Comparison of ENCODE assay signal across 31 cellular contexts in genomic region chr3:181704421-181705066, GRCh38. TPM values are rescaled to one million over a fixed set of nuclear protein-coding genes. Genes with fewer than 3 reads are reported as not detected.
DNase-seq lines count a peak whose midpoint lies in the region; ATAC-seq and TF ChIP-seq lines count a peak whose summit lies in the region.
"Had no signal": no experiment of that assay in that cellular context is flagged by ENCODE, and none has a peak within 500 bp of the region (broad histone marks: within the 10 kb centered on the region; RNA-seq: fewer than 3 reads in every experiment).

No MANE protein-coding gene starts in this region.

- POLR2A ChIA-PET in IMR-90 (lab: Charles Lee; ENCODE audit: unreplicated experiment) = no interaction called here

- ATAC-seq in IMR-90 (ENCODE audit: low read depth) (no peak), naive B cell (ENCODE audit: low read depth in 2 of 2) (no peak), HG03439 (IDR thresholded peaks at IDR 0.05; ENCODE audit: unreplicated experiment) (no peak)
- ATAC-seq in activated CD4-positive, CD25-positive, alpha-beta regulatory T cell treated with anti-CD3 and anti-CD28 coated beads, Interleukin-2, amount 50 U/mL, for 24 hours = no peak

- no peaks in the 10 kb centered on the region for H3K79me1 ChIP-seq in IMR-90 (ENCODE audit: low read depth in 1 of 2, low read length in 2 of 2)

- peak overlapping the region; percentile 51 for H2AFZ ChIP-seq in IMR-90 (replicated peaks; ENCODE audit: low read length, poor library complexity)

- no peak overlapping the region for H2AK5ac ChIP-seq in IMR-90 (ENCODE audit: low read depth, low read length)

- H3K4me1 ChIP-seq in IMR-90 (ENCODE audit: control insufficient read depth, insufficient read depth, low read length) (no peaks in the 10 kb centered on the region), ovary (ENCODE audit: insufficient read depth) (no peaks in the 10 kb centered on the region)

- no peak overlapping the region for H3K23ac ChIP-seq in IMR-90 (ENCODE audit: low read depth, low read length)

- H2BK5ac ChIP-seq in IMR-90 (ENCODE audit: low read depth, low read length, poor library complexity, severe bottlenecking) = no peak overlapping the region

- H3K56ac ChIP-seq in IMR-90 (ENCODE audit: extremely low read depth, insufficient read depth, low read length) = no peak overlapping the region

- TF ChIP-seq CTCF in IMR-90 (conservative IDR thresholded peaks at IDR 0.05; ENCODE audit: low read depth, low read length) (no peak), ovary (IDR thresholded peaks at IDR 0.05) (no peak)

- H3K4me1 Mint-ChIP-seq in dendritic cell treated with granulocyte-macrophage colony-stimulating factor and Interleukin-4, amounts not matched to agents 40 ng/mL and 50 ng/mL, for 4 days (ENCODE audit: low read depth) = peaks cover 34% of the 10 kb centered on the region
- peaks cover 19 to 30% (median 30%) of the 10 kb centered on the region in 3 donors for H3K4me1 Mint-ChIP-seq in naive B cell

- peaks cover 28% of the 10 kb centered on the region for H3K27me3 ChIP-seq in IMR-90 (ENCODE audit: control insufficient read depth, insufficient read depth, low read length)
- H3K27me3 ChIP-seq in ovary = peaks cover 4% of the 10 kb centered on the region

- no peak overlapping the region for H3K14ac ChIP-seq in IMR-90 (replicated peaks; ENCODE audit: low read depth, low read length)

- no peak for TF ChIP-seq EP300 in ovary (IDR thresholded peaks at IDR 0.05)

- no peak overlapping the region for H3K27ac Mint-ChIP-seq in dendritic cell treated with granulocyte-macrophage colony-stimulating factor and Interleukin-4, amounts not matched to agents 40 ng/mL and 50 ng/mL, for 4 days
- H3K27ac Mint-ChIP-seq in naive B cell = peak overlapping the region in 2 of 6 donors; percentile 49 to 78

- H3K27ac ChIP-seq in IMR-90 (ENCODE audit: insufficient read depth, low read length) (no peak overlapping the region), ovary (no peak overlapping the region)
- H3K27ac ChIP-seq: spleen, tibial artery had no signal

- H4K91ac ChIP-seq in IMR-90 (ENCODE audit: insufficient read depth, low read depth, low read length) = no peak overlapping the region

- TF ChIP-seq POLR2A in IMR-90 (IDR thresholded peaks at IDR 0.05; ENCODE audit: low read depth, low read length) (no peak), ovary (IDR thresholded peaks at IDR 0.05) (no peak)

- no peak overlapping the region for H3K18ac ChIP-seq in IMR-90 (ENCODE audit: low read depth, low read length)

- no peak overlapping the region for H2BK120ac ChIP-seq in IMR-90 (ENCODE audit: low read depth, low read length)

- H2BK20ac ChIP-seq in IMR-90 (ENCODE audit: low read depth, low read length) = no peak overlapping the region

- dilution Hi-C loops in IMR-90 (cut with HindIII; ENCODE audit: low sequenced_read_pairs, unreplicated experiment) = no loop called here

- no peak overlapping the region for H3K4ac ChIP-seq in IMR-90 (ENCODE audit: low read depth, low read length)

- H3K36me3 Mint-ChIP-seq in dendritic cell treated with granulocyte-macrophage colony-stimulating factor and Interleukin-4, amounts not matched to agents 40 ng/mL and 50 ng/mL, for 4 days (ENCODE audit: low read depth) = no peaks in the 10 kb centered on the region
- H3K36me3 Mint-ChIP-seq in naive B cell = peaks cover 0 to 12% of the 10 kb centered on the region in 2 donors
- H3K36me3 Mint-ChIP-seq: CD4-positive, CD25-positive, alpha-beta regulatory T cell had no signal

- CTCF ChIA-PET in IMR-90 (lab: Yijun Ruan, JAX) = no interaction called here

- H4K8ac ChIP-seq in IMR-90 (ENCODE audit: low read depth in 2 of 2, low read length in 2 of 2) = no peak overlapping the region

- H4K5ac ChIP-seq in IMR-90 (ENCODE audit: low read depth, low read length) = no peak overlapping the region

- no peaks in the 10 kb centered on the region for H3K36me3 ChIP-seq in IMR-90 (ENCODE audit: control insufficient read depth, insufficient read depth, low read length)
- no peaks in the 10 kb centered on the region for H3K36me3 ChIP-seq in ovary
- H3K36me3 ChIP-seq: HAP-1, spleen, tibial artery had no signal

- in situ Hi-C loops in IMR-90 (cut with MboI; ENCODE audit: low sequenced_read_pairs) = loop anchor here (5.0 kb wide), 1 partner anchor 983 kb away; no protein-coding TSS in a partner anchor

- DNase-seq in ELF-1 (ENCODE audit: low read depth, low spot score) = peak; percentile 22
- no peak for DNase-seq in IMR-90
- no peak for DNase-seq in naive B cell
- no peak for DNase-seq in ovary
- no peak for DNase-seq in cardiac septum (ENCODE audit: low spot score)
- DNase-seq: activated CD4-positive, alpha-beta T cell treated with anti-CD3 and anti-CD28 coated beads, Interleukin-2, amount 50 U/mL, for 4 hours; activated CD8-positive, alpha-beta memory T cell treated with anti-CD3 and anti-CD28 coated beads, Interleukin-2, amount 50 U/mL, for 48 hours; activated gamma-delta T cell; amniotic stem cell; CD4-positive, CD25-positive, alpha-beta regulatory T cell; central memory CD4-positive, alpha-beta T cell; DMS 273 treated with DMSO at 0.1 percent for 48 hours; foreskin melanocyte; islet precursor cell; Kasumi-1; NCI-H1048; NCI-H1930; NCI-H345; NCI-H774; SHP77 treated with DMSO at 0.1 percent for 48 hours; spleen; stimulated activated CD4-positive, alpha-beta T cell treated with anti-CD3 and anti-CD28 coated beads, Interleukin-4, amount 100 ng/mL, for 24 hours; stimulated activated naive CD4-positive, alpha-beta T cell treated with Interleukin-2 at 50 U/mL for 16 hours; tibial artery had no signal

- peak overlapping the region; percentile 46 for H3K4me3 Mint-ChIP-seq in dendritic cell treated with granulocyte-macrophage colony-stimulating factor and Interleukin-4, amounts not matched to agents 40 ng/mL and 50 ng/mL, for 4 days
- peak overlapping the region in 7 of 8 donors; percentile 0 to 72 (median 22) for H3K4me3 Mint-ChIP-seq in naive B cell

- peaks cover 9% of the 10 kb centered on the region for H3K9me3 Mint-ChIP-seq in dendritic cell treated with granulocyte-macrophage colony-stimulating factor and Interleukin-4, amounts not matched to agents 40 ng/mL and 50 ng/mL, for 4 days
- H3K9me3 Mint-ChIP-seq in naive B cell = peaks cover 0 to 31% (median 17%) of the 10 kb centered on the region in 7 donors

- H3K27me3 Mint-ChIP-seq in dendritic cell treated with granulocyte-macrophage colony-stimulating factor and Interleukin-4, amounts not matched to agents 40 ng/mL and 50 ng/mL, for 4 days = peaks cover 76% of the 10 kb centered on the region
- H3K27me3 Mint-ChIP-seq in naive B cell = peaks cover 68 to 73% (median 69%) of the 10 kb centered on the region in 3 donors

- no peak overlapping the region for H3K4me3 ChIP-seq in IMR-90 (ENCODE audit: insufficient read depth, low read depth, low read length)
- no peak overlapping the region for H3K4me3 ChIP-seq in ovary
- H3K4me3 ChIP-seq: HAP-1, tibial artery had no signal

- intact Hi-C loops in IMR-90 (cut with micrococcal nuclease) = loop anchor here (5.0 kb wide), 1 partner anchor 1012 kb away; no protein-coding TSS in a partner anchor
- intact Hi-C loops in dendritic cell treated with granulocyte-macrophage colony-stimulating factor and Interleukin-4, amounts not matched to agents 40 ng/mL and 50 ng/mL, for 4 days (cut with micrococcal nuclease) = no loop called here
- intact Hi-C loops in ovary (cut with DNase I) = loop anchor here in 1 of 4 donors (10.0 kb wide), 1 partner anchor 980 kb away; no protein-coding TSS in a partner anchor
- intact Hi-C loops in cardiac septum (cut with DNase I) = loop anchor here (10.0 kb wide), 1 partner anchor 490 kb away; no protein-coding TSS in a partner anchor

- H3K9me1 ChIP-seq in IMR-90 (ENCODE audit: insufficient read depth, low read length) = no peaks in the 10 kb centered on the region

- H3K4me2 ChIP-seq in IMR-90 (ENCODE audit: low read depth, low read length) = no peak overlapping the region

- WGBS in IMR-90 (ENCODE audit: extremely low coverage in 2 of 2, insufficient read length in 1 of 2), 2 experiments = 6% methylated on average over 3 of the region's 12 CpGs; no CpG with 5 or more reads in 1 of the 2 experiments
- 9 to 11% (median 11%) methylated on average over 12 of the region's 12 CpGs for WGBS in ovary, 3 donors

- BruUV-seq in IMR-90 (replicated peaks; lab: Mats Ljungman, UMichigan) = no TSS peak

- H4K20me1 ChIP-seq in IMR-90 (ENCODE audit: insufficient read depth, low read length) = no peaks in the 10 kb centered on the region

- H2BK15ac ChIP-seq in IMR-90 (ENCODE audit: low read depth, low read length) = no peak overlapping the region

- TF ChIP-seq RAD21 in IMR-90 (IDR thresholded peaks at IDR 0.05; ENCODE audit: low read length) = no peak

- H3K9me3 ChIP-seq in IMR-90 (ENCODE audit: control insufficient read depth, insufficient read depth, low read length) (no peaks in the 10 kb centered on the region), ovary (no peaks in the 10 kb centered on the region)
- H3K9me3 ChIP-seq: HAP-1, spleen, tibial artery had no signal

- no peak overlapping the region for H3K9ac ChIP-seq in IMR-90 (ENCODE audit: low read depth, low read length)

- no peak overlapping the region for H2AK9ac ChIP-seq in IMR-90 (replicated peaks; ENCODE audit: low read depth, low read length, poor library complexity)

TF ChIP-seq in IMR-90, 13 proteins besides CTCF, POLR2A, EP300 and RAD21 (continues in another document):
- TF ChIP-seq MAFK (IDR thresholded peaks at IDR 0.05; ENCODE audit: low read depth, low read length) = no peak
- no peak for TF ChIP-seq FOS (IDR thresholded peaks at IDR 0.05; ENCODE audit: low read depth, low read length)
- TF ChIP-seq MAZ (IDR thresholded peaks at IDR 0.05; ENCODE audit: borderline replicate concordance, low read depth, low read length) = no peak
- no peak for TF ChIP-seq CHD1 (IDR thresholded peaks at IDR 0.05; ENCODE audit: low read depth, low read length)
- TF ChIP-seq MXI1 (IDR thresholded peaks at IDR 0.05; ENCODE audit: borderline replicate concordance, low read depth, low read length) = no peak
- TF ChIP-seq BHLHE40 (IDR thresholded peaks at IDR 0.05; ENCODE audit: low read depth, low read length) = no peak
- TF ChIP-seq CEBPB (IDR thresholded peaks at IDR 0.05; ENCODE audit: low read depth, low read length) = no peak

RNA-seq across cellular contexts. Expression of gene SOX2, which starts 7.2 kb away (rescaled TPM):
- total RNA-seq in IMR-90 (2012; rRNA removed) (not detected in 2 replicates), ovary (under 1 TPM in 5 of 7 donors, not detected in 2; 0.23 to 0.69 (median 0.45) TPM), cardiac septum (not detected)
- polyA plus RNA-seq in IMR-90 (2012; rRNA removed) (not detected in 2 replicates), naive B cell (ENCODE audit: low read depth in 6 of 6) (not detected), ovary (under 1 TPM; 0.24 to 0.33 TPM)
- not detected in 2 replicates for polyA plus RNA-seq in IMR-90 (2012; cell fraction: cytosol; rRNA removed)
- polyA plus RNA-seq in IMR-90 (2012; cell fraction: nucleus; rRNA removed; ENCODE audit: low replicate concordance) = 0.06 and 0.08 TPM in 2 replicates
- total RNA-seq: CD4-positive, CD25-positive, alpha-beta regulatory T cell; epithelial cell of proximal tubule; HT1080; omental fat pad had no signal
- polyA plus RNA-seq: CD4-positive, CD25-positive, alpha-beta regulatory T cell had no signal
